ENCODE assay signal across 8 cellular contexts in genomic region chr11:124194696-124195418, GRCh38. TPM values are rescaled to one million over a fixed set of nuclear protein-coding genes. Genes with fewer than 3 reads are reported as not detected.
A peak's percentile ranks its signal among the peaks of the same experiment; 100 is the strongest.
DNase-seq lines count a peak whose midpoint lies in the region; TF ChIP-seq lines count a peak whose summit lies in the region.

No MANE protein-coding gene starts in this region.

- peaks cover 3% of the 10 kb centered on the region for H3K4me1 ChIP-seq in H9 (ENCODE audit: insufficient read depth, low read length)
- no peaks in the 10 kb centered on the region for H3K4me1 ChIP-seq in KMS-11 (ENCODE audit: low read depth, poor library complexity, severe bottlenecking)
- H3K4me1 ChIP-seq in mesenchymal stem cell (ENCODE audit: control insufficient read depth, insufficient read depth, low read depth, low read length), result no peaks in the 10 kb centered on the region

- TF ChIP-seq CTCF in H9 (conservative IDR thresholded peaks at IDR 0.05), result peak; percentile 83
- peak; percentile 54 for TF ChIP-seq CTCF in KMS-11 (conservative IDR thresholded peaks at IDR 0.05; ENCODE audit: low read depth, low read length)
- peak; percentile 80 for TF ChIP-seq CTCF in chondrocyte (IDR thresholded peaks at IDR 0.05)
- peak; percentile 82 for TF ChIP-seq CTCF in type B pancreatic cell (conservative IDR thresholded peaks at IDR 0.05)

- H2AK5ac ChIP-seq in H9 (ENCODE audit: insufficient read length, low read length), result no peak overlapping the region
- H2AK5ac ChIP-seq in mesenchymal stem cell (ENCODE audit: low read length, severe bottlenecking), result no peak overlapping the region

- no CpG with 5 or more reads among the region's 8 CpGs for WGBS in H9 (ENCODE audit: extremely low coverage, insufficient read length, low lambda C conversion rate)
- 69% methylated on average over 6 of the region's 8 CpGs for WGBS in mesenchymal stem cell

- H3K36me3 ChIP-seq in KMS-11 (ENCODE audit: insufficient read depth), result no peaks in the 10 kb centered on the region
- H3K36me3 ChIP-seq in mesenchymal stem cell (ENCODE audit: control insufficient read depth in 1 of 2, insufficient read depth in 2 of 2, low read depth in 1 of 2, low read length in 2 of 2), result no peaks in the 10 kb centered on the region

- H3K79me2 ChIP-seq in H9 (ENCODE audit: insufficient read depth, low read length) (no peaks in the 10 kb centered on the region), KMS-11 (ENCODE audit: insufficient read depth, low read depth) (no peaks in the 10 kb centered on the region)

- H2BK12ac ChIP-seq in H9 (ENCODE audit: insufficient read length, low read depth, low read length), result no peak overlapping the region
- no peak overlapping the region for H2BK12ac ChIP-seq in mesenchymal stem cell (ENCODE audit: low read length in 2 of 2)

- H3K56ac ChIP-seq in H9 (ENCODE audit: insufficient read length, low read depth, low read length), result no peak overlapping the region

- H4K8ac ChIP-seq in H9 (replicated peaks; ENCODE audit: insufficient read length, low read depth, low read length) (no peak overlapping the region), mesenchymal stem cell (ENCODE audit: low read length) (no peak overlapping the region)

- no peak overlapping the region for H2BK120ac ChIP-seq in H9 (ENCODE audit: low read depth, low read length, poor library complexity, severe bottlenecking)
- H2BK120ac ChIP-seq in mesenchymal stem cell (ENCODE audit: low read depth, low read length), result no peak overlapping the region

- peak; percentile 65 for DNase-seq in activated CD8-positive, alpha-beta memory T cell treated with anti-CD3 and anti-CD28 coated beads for 24 hours
- no peak for DNase-seq in activated CD8-positive, alpha-beta memory T cell treated with anti-CD3 and anti-CD28 coated beads, Interleukin-2, amount 50 U/mL, for 4 hours
- DNase-seq in H9, result peak; percentile 57
- peak; percentile 12 for DNase-seq in SK-N-DZ (ENCODE audit: low spot score)
- DNase-seq in chondrocyte (ENCODE audit: low spot score), result no peak
- peak; percentile 48 for DNase-seq in mesenchymal stem cell
- no peak for DNase-seq in type B pancreatic cell (ENCODE audit: extremely low spot score, unreplicated experiment)

- H3K9ac ChIP-seq in H9 (ENCODE audit: extremely low read depth, insufficient read length, low read length) (no peak overlapping the region), KMS-11 (no peak overlapping the region), mesenchymal stem cell (ENCODE audit: low read length) (peak overlapping the region; percentile 81)

- H3K27ac Mint-ChIP-seq in H9, result no peak overlapping the region
- no peak overlapping the region for H3K27ac Mint-ChIP-seq in chondrocyte (ENCODE audit: unreplicated experiment)
- no peak overlapping the region for H3K27ac Mint-ChIP-seq in type B pancreatic cell

- H3K4me3 Mint-ChIP-seq in H9 (no peak overlapping the region), chondrocyte (ENCODE audit: unreplicated experiment) (no peak overlapping the region), type B pancreatic cell (no peak overlapping the region)

- H4K91ac ChIP-seq in H9 (ENCODE audit: insufficient read length, low read depth, low read length) (no peak overlapping the region), mesenchymal stem cell (ENCODE audit: low read length) (no peak overlapping the region)

- H3K23ac ChIP-seq in H9 (ENCODE audit: insufficient read length, low read depth, low read length) (no peak overlapping the region), mesenchymal stem cell (ENCODE audit: low read length in 2 of 2) (no peak overlapping the region)

- H3K27me3 Mint-ChIP-seq in H9 (ENCODE audit: low read depth), result peaks cover 29% of the 10 kb centered on the region
- peaks cover 22% of the 10 kb centered on the region for H3K27me3 Mint-ChIP-seq in chondrocyte (ENCODE audit: low read depth)
- H3K27me3 Mint-ChIP-seq in type B pancreatic cell, result no peaks in the 10 kb centered on the region

- H3K9me3 ChIP-seq in H9 (ENCODE audit: control insufficient read depth, low read depth, low read length), result no peaks in the 10 kb centered on the region
- no peaks in the 10 kb centered on the region for H3K9me3 ChIP-seq in mesenchymal stem cell (ENCODE audit: control insufficient read depth, low read length)

- H3K27ac ChIP-seq in H9 (ENCODE audit: insufficient read length, low read depth, low read length) (no peak overlapping the region), KMS-11 (no peak overlapping the region), mesenchymal stem cell (ENCODE audit: low read length, poor library complexity, severe bottlenecking) (no peak overlapping the region)

- no peaks in the 10 kb centered on the region for H3K23me2 ChIP-seq in H9 (ENCODE audit: insufficient read length, low read depth, low read length, poor library complexity, severe bottlenecking)

- H2BK15ac ChIP-seq in H9 (ENCODE audit: low read depth, low read length), result no peak overlapping the region
- H2BK15ac ChIP-seq in mesenchymal stem cell (ENCODE audit: low read depth, poor library complexity, severe bottlenecking), result no peak overlapping the region

- H2AFZ ChIP-seq in H9 (ENCODE audit: low read length) (peak overlapping the region; percentile 65), KMS-11 (ENCODE audit: low read depth) (no peak overlapping the region), mesenchymal stem cell (ENCODE audit: low read depth, low read length) (no peak overlapping the region)

- H3K4me3 ChIP-seq in KMS-11 (IDR thresholded peaks at IDR 0.05; ENCODE audit: insufficient read depth, low read depth, low read length) (no peak overlapping the region), mesenchymal stem cell (ENCODE audit: insufficient read depth in 1 of 2, low read depth in 1 of 2, low read length in 2 of 2) (peak overlapping the region in 1 of 2 experiments; percentile 60)

- H2BK5ac ChIP-seq in H9 (ENCODE audit: insufficient read length, low read length) (no peak overlapping the region), mesenchymal stem cell (ENCODE audit: low read depth, low read length, poor library complexity, severe bottlenecking) (no peak overlapping the region)

- H3K36me3 Mint-ChIP-seq in H9 (ENCODE audit: insufficient read depth in 1 of 3, low read depth in 3 of 3) (peaks cover 0 to 2% (median 0%) of the 10 kb centered on the region in 3 experiments; a peak in 1 of 7 replicates), chondrocyte (ENCODE audit: low read depth) (no peaks in the 10 kb centered on the region), type B pancreatic cell (no peaks in the 10 kb centered on the region)

- H3K4me1 Mint-ChIP-seq in H9 (peaks cover 24 to 29% of the 10 kb centered on the region in 2 experiments), chondrocyte (ENCODE audit: low read depth) (no peaks in the 10 kb centered on the region), type B pancreatic cell (ENCODE audit: unreplicated experiment) (peaks cover 4% of the 10 kb centered on the region)

- no peaks in the 10 kb centered on the region for H4K20me1 ChIP-seq in H9 (ENCODE audit: control insufficient read depth, insufficient read depth, insufficient read length)
- no peaks in the 10 kb centered on the region for H4K20me1 ChIP-seq in KMS-11 (ENCODE audit: insufficient read depth)

- H3K18ac ChIP-seq in H9 (ENCODE audit: insufficient read length, low read depth, low read length), result no peak overlapping the region
- H3K18ac ChIP-seq in mesenchymal stem cell (ENCODE audit: low read depth in 1 of 2, low read length in 2 of 2), result no peak overlapping the region

- no peak overlapping the region for H3T11ph ChIP-seq in H9 (ENCODE audit: low read length)

- no peak overlapping the region for H4K5ac ChIP-seq in H9 (ENCODE audit: insufficient read length, low read depth, low read length)

- H3K9me3 Mint-ChIP-seq in H9 (peaks cover 0 to 2% of the 10 kb centered on the region in 2 experiments; a peak in 2 of 5 replicates), chondrocyte (ENCODE audit: low read depth) (no peaks in the 10 kb centered on the region), type B pancreatic cell (no peaks in the 10 kb centered on the region)

- no peak overlapping the region for H2BK20ac ChIP-seq in H9 (ENCODE audit: low read depth, low read length, poor library complexity, severe bottlenecking)

- H3K4ac ChIP-seq in H9 (ENCODE audit: low read depth, low read length) (no peak overlapping the region), mesenchymal stem cell (ENCODE audit: low read depth in 1 of 2, low read length in 2 of 2) (no peak overlapping the region)

- H3K79me1 ChIP-seq in H9 (ENCODE audit: insufficient read depth, low read depth, low read length, poor library complexity, severe bottlenecking) (no peaks in the 10 kb centered on the region), mesenchymal stem cell (replicated peaks; ENCODE audit: low read length, poor library complexity, severe bottlenecking) (no peaks in the 10 kb centered on the region)

- H3K4me2 ChIP-seq in H9 (ENCODE audit: insufficient read depth, insufficient read length, low read length) (no peak overlapping the region), KMS-11 (no peak overlapping the region), mesenchymal stem cell (ENCODE audit: low read length, poor library complexity, severe bottlenecking) (no peak overlapping the region)

- H3K14ac ChIP-seq in H9 (ENCODE audit: insufficient read depth, low read length), result no peak overlapping the region
- H3K14ac ChIP-seq in mesenchymal stem cell (ENCODE audit: low read length in 2 of 2), result no peak overlapping the region

- peaks cover 16% of the 10 kb centered on the region; the same call in 1 of the 2 replicates for H3K27me3 ChIP-seq in H9 (ENCODE audit: insufficient read depth, low read length)
- no peaks in the 10 kb centered on the region for H3K27me3 ChIP-seq in KMS-11 (ENCODE audit: insufficient read depth, low read depth)
- H3K27me3 ChIP-seq in mesenchymal stem cell (ENCODE audit: control insufficient read depth in 1 of 2, insufficient read depth in 1 of 2, low read length in 2 of 2), result peaks cover 0 to 2% of the 10 kb centered on the region in 2 experiments

RNA-seq across cellular contexts. Expression of gene OR10D3, which starts 11.7 kb away (rescaled TPM):
- total RNA-seq in H9 (2021) (not detected in 2 replicates), chondrocyte (not detected in 3 replicates), type B pancreatic cell (ENCODE audit: low replicate concordance) (0.26 TPM in 1 of 2 replicates, not detected in the other)
- polyA plus RNA-seq in SK-N-DZ (2014; cell fraction: cytosol; rRNA removed), result not detected in 2 replicates
- not detected in 2 replicates for polyA plus RNA-seq in SK-N-DZ (2014; cell fraction: nucleus; rRNA removed)
- polyA plus RNA-seq in mesenchymal stem cell (2013, experiment 1 of 2), result not detected
- polyA plus RNA-seq in mesenchymal stem cell (2013, experiment 2 of 2), result not detected

RNA-seq across cellular contexts. Expression of gene OR8G1, which starts 46.0 kb away (rescaled TPM):
- total RNA-seq in H9 (2021), result not detected in 2 replicates
- not detected in 2 replicates for polyA plus RNA-seq in SK-N-DZ (2014; cell fraction: cytosol; rRNA removed)
- not detected in 2 replicates for polyA plus RNA-seq in SK-N-DZ (2014; cell fraction: nucleus; rRNA removed)
- not detected in 3 replicates for total RNA-seq in chondrocyte
- polyA plus RNA-seq in mesenchymal stem cell (2013, experiment 1 of 2), result not detected
- polyA plus RNA-seq in mesenchymal stem cell (2013, experiment 2 of 2), result not detected
- not detected in 2 replicates for total RNA-seq in type B pancreatic cell (ENCODE audit: low replicate concordance)

Comparison
In these comparisons a context has a peak if more than half of its experiments do, and no peak if none do; other contexts are left out.
1. DNase-seq: peak in activated CD8-positive, alpha-beta memory T cell treated with anti-CD3 and anti-CD28 coated beads for 24 hours (single experiment), H9 (single experiment), SK-N-DZ (single experiment) and mesenchymal stem cell (single experiment); none in activated CD8-positive, alpha-beta memory T cell treated with anti-CD3 and anti-CD28 coated beads, Interleukin-2, amount 50 U/mL, for 4 hours (single experiment), chondrocyte (single experiment) and type B pancreatic cell (single experiment).
2. Peak in every context shown above with its lines, with median percentiles within 50 percentile points of each other: CTCF ChIP-seq.